Comparison of ENCODE assay signal across 8 cellular contexts in genomic region chr16:67226295-67226803, GRCh38. TPM values are rescaled to one million over a fixed set of nuclear protein-coding genes. Genes with fewer than 3 reads are reported as not detected.
DNase-seq lines count a peak whose midpoint lies in the region; ATAC-seq and TF ChIP-seq lines count a peak whose summit lies in the region.

No MANE protein-coding gene starts in this region.

- ATAC-seq in RWPE2 (ENCODE audit: low read depth) (peak; percentile 24; the same call in 2 of the 3 replicates), HG03175 (IDR thresholded peaks at IDR 0.05; ENCODE audit: unreplicated experiment) (no peak)

- no peak for DNase-seq in RWPE2 (ENCODE audit: low spot score)
- no peak for DNase-seq in fibroblast of lung (ENCODE audit: low read depth in 2 of 2)
- no peak for DNase-seq in prostate gland (ENCODE audit: low spot score)
- no peak for DNase-seq in G401 (ENCODE audit: low spot score)
- no peak for DNase-seq in NCI-H1930 (lab: John Stamatoyannopoulos, UW)
- DNase-seq in KG1 (lab: John Stamatoyannopoulos, UW), result no peak

- H2AFZ ChIP-seq in fibroblast of lung (ENCODE audit: low read length), result peak overlapping the region; percentile 89

- no peaks in the 10 kb centered on the region for H3K9me3 ChIP-seq in RWPE2 (ENCODE audit: severe bottlenecking)
- H3K9me3 ChIP-seq in fibroblast of lung (ENCODE audit: control insufficient read depth, insufficient read depth, low read depth, low read length), result no peaks in the 10 kb centered on the region
- H3K9me3 ChIP-seq in prostate gland, result no peaks in the 10 kb centered on the region

- H3K27me3 ChIP-seq in RWPE2 (ENCODE audit: insufficient read depth, poor library complexity, severe bottlenecking) (no peaks in the 10 kb centered on the region), fibroblast of lung (ENCODE audit: control insufficient read depth, insufficient read depth, low read length) (no peaks in the 10 kb centered on the region), prostate gland (replicated peaks; ENCODE audit: insufficient read depth) (no peaks in the 10 kb centered on the region)

- no peak for TF ChIP-seq POLR2A in prostate gland (IDR thresholded peaks at IDR 0.05)

- H3K4me2 ChIP-seq in fibroblast of lung (ENCODE audit: extremely low read depth, insufficient read depth, low read length), result peak overlapping the region; percentile 95

- H3K27ac ChIP-seq in RWPE2 (ENCODE audit: poor library complexity, severe bottlenecking), result peak overlapping the region; percentile 35
- peak overlapping the region; percentile 95 for H3K27ac ChIP-seq in fibroblast of lung (ENCODE audit: insufficient read depth, low read length)
- H3K27ac ChIP-seq in prostate gland, result peak overlapping the region; percentile 56 to 73

- peaks cover 24% of the 10 kb centered on the region for H3K79me2 ChIP-seq in fibroblast of lung (ENCODE audit: control insufficient read depth, insufficient read depth, low read length)

- in situ Hi-C loops in G401 (cut with HindIII; ENCODE audit: low sequenced_read_pairs), result no loop called here

- H3K4me1 ChIP-seq in RWPE2 (ENCODE audit: insufficient read depth, poor library complexity, severe bottlenecking), result peaks cover 6% of the 10 kb centered on the region
- peaks cover 6% of the 10 kb centered on the region for H3K4me1 ChIP-seq in fibroblast of lung (ENCODE audit: control insufficient read depth, extremely low read depth, insufficient read depth, low read length)
- no peaks in the 10 kb centered on the region for H3K4me1 ChIP-seq in prostate gland (replicated peaks)

- intact Hi-C loops in prostate gland (cut with DNase I), result no loop called here

- H3K4me3 ChIP-seq in GM08714 (ENCODE audit: low read length), result peak overlapping the region; percentile 87
- peak overlapping the region; percentile 86 for H3K4me3 ChIP-seq in RWPE2 (ENCODE audit: severe bottlenecking)
- H3K4me3 ChIP-seq in fibroblast of lung (replicated peaks in 1 of 4; ENCODE audit: control extremely low read depth in 1 of 4, insufficient read depth in 1 of 4, low read depth in 3 of 4, low read length in 4 of 4), result peak overlapping the region; percentile 99 to 100 (median 99)
- H3K4me3 ChIP-seq in prostate gland, result peak overlapping the region; percentile 82 to 91

- TF ChIP-seq CTCF in RWPE2 (IDR thresholded peaks at IDR 0.05; ENCODE audit: poor library complexity, severe bottlenecking) (no peak), fibroblast of lung (conservative IDR thresholded peaks at IDR 0.05 in 1 of 2, IDR thresholded peaks at IDR 0.05 in 1 of 2; ENCODE audit: low read depth in 1 of 2, low read length in 2 of 2) (no peak), prostate gland (IDR thresholded peaks at IDR 0.05) (no peak)

- 5% methylated on average over 12 of the region's 12 CpGs for WGBS in prostate gland

- H3K36me3 ChIP-seq in RWPE2 (ENCODE audit: low read depth) (peaks cover 36% of the 10 kb centered on the region), fibroblast of lung (ENCODE audit: control insufficient read depth, insufficient read depth, low read length) (peaks cover 22% of the 10 kb centered on the region), prostate gland (peaks cover 3 to 23% of the 10 kb centered on the region in 2 donors)

- H3K9ac ChIP-seq in fibroblast of lung (ENCODE audit: insufficient read depth, low read length), result peak overlapping the region; percentile 92

- H4K20me1 ChIP-seq in fibroblast of lung (ENCODE audit: control insufficient read depth, extremely low read depth, insufficient read depth, low read length), result no peaks in the 10 kb centered on the region

RNA-seq across cellular contexts. Expression of gene TMEM208, which starts 0.6 kb away (rescaled TPM):
- total RNA-seq in fibroblast of lung, result 25.7 and 26.3 TPM in 2 replicates
- polyA plus RNA-seq in fibroblast of lung, result 43.2 and 53.5 TPM in 2 replicates
- polyA plus RNA-seq in fibroblast of lung (2012), result 39.8 and 49.8 TPM in 2 replicates
- 60.4 and 70.6 TPM in 2 replicates for polyA minus RNA-seq in fibroblast of lung (ENCODE audit: low replicate concordance)
- 10 to 100 TPM; 39.1 to 57.1 TPM for total RNA-seq in prostate gland
- total RNA-seq in G401 (2014; rRNA removed; shearing (Covaris generic)), result 64.4 and 90.0 TPM in 2 replicates

RNA-seq across cellular contexts. Expression of gene FHOD1, which starts 20.9 kb away (rescaled TPM):
- total RNA-seq in fibroblast of lung, result 7.1 and 13.9 TPM in 2 replicates
- polyA plus RNA-seq in fibroblast of lung, result 25.8 and 32.7 TPM in 2 replicates
- polyA plus RNA-seq in fibroblast of lung (2012), result 41.2 and 62.7 TPM in 2 replicates
- 52.9 and 83.9 TPM in 2 replicates for polyA minus RNA-seq in fibroblast of lung (ENCODE audit: low replicate concordance)
- 10 to 100 TPM; 11.2 to 46.1 TPM for total RNA-seq in prostate gland
- total RNA-seq in G401 (2014; rRNA removed; shearing (Covaris generic)), result 19.2 and 23.6 TPM in 2 replicates

RNA-seq across cellular contexts. Expression of gene SLC9A5, which starts 22.4 kb away (rescaled TPM):
- total RNA-seq in fibroblast of lung (1.0 and 2.3 TPM in 2 replicates), prostate gland (1 to 10 TPM in 1 of 2 donors, under 1 TPM in 1; 0.27 to 2.6 TPM)
- polyA plus RNA-seq in fibroblast of lung, result 1.9 and 2.0 TPM in 2 replicates
- polyA plus RNA-seq in fibroblast of lung (2012), result 1.9 and 2.0 TPM in 2 replicates
- polyA minus RNA-seq in fibroblast of lung (ENCODE audit: low replicate concordance), result 0.16 and 3.9 TPM in 2 replicates
- 1.0 and 4.8 TPM in 2 replicates for total RNA-seq in G401 (2014; rRNA removed; shearing (Covaris generic))

RNA-seq across cellular contexts. Expression of gene ELMO3, which starts 27.4 kb away (rescaled TPM):
- total RNA-seq in fibroblast of lung (0.26 and 0.33 TPM in 2 replicates), prostate gland (10 to 100 TPM; 24.8 to 36.7 TPM)
- 0.36 and 0.42 TPM in 2 replicates for polyA plus RNA-seq in fibroblast of lung
- 0.37 and 0.52 TPM in 2 replicates for polyA plus RNA-seq in fibroblast of lung (2012)
- polyA minus RNA-seq in fibroblast of lung (ENCODE audit: low replicate concordance), result 0.16 and 0.26 TPM in 2 replicates
- total RNA-seq in G401 (2014; rRNA removed; shearing (Covaris generic)), result 0.61 and 1.0 TPM in 2 replicates

RNA-seq across cellular contexts. Expression of gene E2F4, which starts 34.4 kb away (rescaled TPM):
- total RNA-seq in fibroblast of lung, result 42.4 and 48.3 TPM in 2 replicates
- polyA plus RNA-seq in fibroblast of lung, result 59.9 and 70.4 TPM in 2 replicates
- 37.3 and 52.9 TPM in 2 replicates for polyA plus RNA-seq in fibroblast of lung (2012)
- 126 and 164 TPM in 2 replicates for polyA minus RNA-seq in fibroblast of lung (ENCODE audit: low replicate concordance)
- 100 to 1,000 TPM in 1 of 2 donors, 10 to 100 TPM in 1; 91.6 to 105 TPM for total RNA-seq in prostate gland
- 95.3 and 123 TPM in 2 replicates for total RNA-seq in G401 (2014; rRNA removed; shearing (Covaris generic))

Comparison
In these comparisons a context has a peak if more than half of its experiments do, and no peak if none do; other contexts are left out.
1. H3K27ac ChIP-seq: peak in every context shown above with its lines; median percentile 95 in fibroblast of lung; 64 in prostate gland; 35 in RWPE2.